9 cellular contexts compared by ENCODE assay signal in genomic region chr17:1725642-1726511, GRCh38. TPM values are rescaled to one million over a fixed set of nuclear protein-coding genes. Genes with fewer than 3 reads are reported as not detected.
A peak's percentile ranks its signal among the peaks of the same experiment; 100 is the strongest.
DNase-seq lines count a peak whose midpoint lies in the region; ATAC-seq and TF ChIP-seq lines count a peak whose summit lies in the region.
"Had no signal": no experiment of that assay in that cellular context is flagged by ENCODE, and none has a peak within 500 bp of the region (broad histone marks: within the 10 kb centered on the region; RNA-seq: fewer than 3 reads in every experiment).

No MANE protein-coding gene starts in this region.

- intact Hi-C loops in A673 (cut with micrococcal nuclease; ENCODE audit: unreplicated experiment), result no loop called here
- intact Hi-C loops in breast epithelium (cut with DNase I; ENCODE audit: low total_unique reads), result no loop called here

- H3K27me3 ChIP-seq in A673 (replicated peaks; ENCODE audit: insufficient read depth, low read depth, low read length, poor library complexity), result no peaks in the 10 kb centered on the region
- H3K27me3 ChIP-seq in breast epithelium, result no peaks in the 10 kb centered on the region
- H3K27me3 ChIP-seq: uterus had no signal

- TSS peak; percentile 34 for BruUV-seq in A673 (replicated peaks; lab: Mats Ljungman, UMichigan)

- H3K27ac Mint-ChIP-seq in HFFc6 (no peak overlapping the region), naive B cell (peak overlapping the region in 5 of 6 donors; percentile 30 to 91 (median 78))

- H3K36me3 ChIP-seq in A673 (ENCODE audit: insufficient read depth, low read length, poor library complexity, severe bottlenecking) (no peaks in the 10 kb centered on the region), breast epithelium (no peaks in the 10 kb centered on the region)
- H3K36me3 ChIP-seq: uterus had no signal

- no peak overlapping the region for H3K27ac ChIP-seq in A673 (ENCODE audit: low read depth, low read length, poor library complexity, severe bottlenecking)
- H3K27ac ChIP-seq in breast epithelium, result peak overlapping the region; percentile 80 to 92

- H3K9me3 Mint-ChIP-seq in HFFc6 (no peaks in the 10 kb centered on the region), naive B cell (no peaks in the 10 kb centered on the region)

- H3K4me3 ChIP-seq in A673 (ENCODE audit: low read depth, low read length, poor library complexity, severe bottlenecking) (no peak overlapping the region), breast epithelium (peak overlapping the region; percentile 66 to 87 (median 82))

- DNase-seq in A673 (ENCODE audit: low spot score) (no peak), HFFc6 (no peak), breast epithelium (ENCODE audit: low spot score in 2 of 2) (no peak), naive B cell (no peak), COLO668 (lab: John Stamatoyannopoulos, UW; ENCODE audit: unreplicated experiment) (no peak), HuH-7 (ENCODE audit: low spot score) (no peak), NCI-H2227 treated with DMSO at 0.1 percent for 48 hours (lab: John Stamatoyannopoulos, UW) (no peak)
- no peak for DNase-seq in stimulated activated CD4-positive, alpha-beta T cell treated with anti-CD3 and anti-CD28 coated beads, Interleukin-4, amount 100 ng/mL, for 1 hour

- ATAC-seq in naive B cell (ENCODE audit: low read depth in 2 of 2), result no peak

- H3K4me1 Mint-ChIP-seq in HFFc6 (ENCODE audit: low read depth) (peaks cover 20% of the 10 kb centered on the region), naive B cell (peaks cover 33 to 39% (median 34%) of the 10 kb centered on the region in 3 donors)

- H3K27me3 Mint-ChIP-seq in HFFc6 (ENCODE audit: insufficient read depth) (peaks cover 1% of the 10 kb centered on the region), naive B cell (no peaks in the 10 kb centered on the region)

- POLR2A ChIA-PET in A673 (lab: Charles Lee; ENCODE audit: low non-redundant PET), result no interaction called here

- CTCF ChIA-PET in A673 (lab: Charles Lee), result no interaction called here

- H3K4me1 ChIP-seq in A673 (ENCODE audit: insufficient read depth, low read length, poor library complexity, severe bottlenecking), result peaks cover 3% of the 10 kb centered on the region
- peaks cover 0 to 6% of the 10 kb centered on the region in 2 donors for H3K4me1 ChIP-seq in breast epithelium

- H3K4me3 Mint-ChIP-seq in HFFc6 (peak overlapping the region; percentile 72), naive B cell (peak overlapping the region; percentile 76 to 92 (median 82))

- no peak for TF ChIP-seq POLR2A in breast epithelium (IDR thresholded peaks at IDR 0.05)

- H3K9me3 ChIP-seq in A673 (ENCODE audit: low read depth, low read length, poor library complexity, severe bottlenecking) (no peaks in the 10 kb centered on the region), breast epithelium (no peaks in the 10 kb centered on the region)
- H3K9me3 ChIP-seq: uterus had no signal

- TF ChIP-seq CTCF in A673 (conservative IDR thresholded peaks at IDR 0.05; ENCODE audit: low read depth, low read length) (no peak), HFFc6 (IDR thresholded peaks at IDR 0.05) (no peak), breast epithelium (IDR thresholded peaks at IDR 0.05) (no peak)

- H3K36me3 Mint-ChIP-seq in HFFc6 (ENCODE audit: low read depth) (peaks cover 10% of the 10 kb centered on the region), naive B cell (peaks cover 0 to 11% of the 10 kb centered on the region in 2 donors)

RNA-seq across cellular contexts. Expression of gene WDR81, which starts 1.4 kb away (rescaled TPM):
- total RNA-seq in A673 (2021), result 18.6 and 19.4 TPM in 2 replicates
- 10 to 100 TPM; 12.5 to 18.1 (median 13.2) TPM for total RNA-seq in HFFc6 (2021; fragmentation: NEBNext Ultra II Directional; extraction: Animal tissue kit (Norgen Biotek cat#: 25700))
- 10 to 100 TPM; 36.6 to 52.6 (median 41.6) TPM for total RNA-seq in breast epithelium
- 10 to 100 TPM in 3 of 6 donors, 1 to 10 TPM in 3; 2.1 to 19.1 (median 9.9) TPM for polyA plus RNA-seq in naive B cell (ENCODE audit: low read depth in 6 of 6)

RNA-seq across cellular contexts. Expression of gene TLCD2, which starts 15.7 kb away (rescaled TPM):
- total RNA-seq in A673 (2021) (2.1 and 4.2 TPM in 2 replicates), breast epithelium (10 to 100 TPM in 1 of 3 donors, 1 to 10 TPM in 2; 3.7 to 10.9 (median 6.9) TPM)
- total RNA-seq in HFFc6 (2021; fragmentation: NEBNext Ultra II Directional; extraction: Animal tissue kit (Norgen Biotek cat#: 25700)), result 1 to 10 TPM; 2.7 to 3.8 (median 3.2) TPM
- not detected for polyA plus RNA-seq in naive B cell (ENCODE audit: low read depth in 6 of 6)

RNA-seq across cellular contexts. Expression of gene SERPINF2, which starts 16.8 kb away (rescaled TPM):
- 0.28 and 0.37 TPM in 2 replicates for total RNA-seq in A673 (2021)
- not detected for total RNA-seq in HFFc6 (2021; fragmentation: NEBNext Ultra II Directional; extraction: Animal tissue kit (Norgen Biotek cat#: 25700))
- total RNA-seq in breast epithelium, result 10 to 100 TPM; 18.4 to 30.1 (median 21.3) TPM
- polyA plus RNA-seq in naive B cell (ENCODE audit: low read depth in 6 of 6), result under 1 TPM in 3 of 6 donors, not detected in 3; 0.25 to 0.59 (median 0.40) TPM

RNA-seq across cellular contexts. Expression of gene SERPINF1, which starts 36.0 kb away (rescaled TPM):
- total RNA-seq in A673 (2021), result 47.8 and 91.0 TPM in 2 replicates
- total RNA-seq in HFFc6 (2021; fragmentation: NEBNext Ultra II Directional; extraction: Animal tissue kit (Norgen Biotek cat#: 25700)), result 10 to 100 TPM; 12.0 to 46.8 (median 13.2) TPM
- 1,000 to 10,000 TPM in 1 of 3 donors, 100 to 1,000 TPM in 2; 427 to 3,050 (median 615) TPM for total RNA-seq in breast epithelium
- polyA plus RNA-seq in naive B cell (ENCODE audit: low read depth in 6 of 6), result 10 to 100 TPM in 1 of 6 donors, 1 to 10 TPM in 5; 1.3 to 15.3 (median 5.4) TPM

RNA-seq across cellular contexts. Expression of gene PRPF8, which starts 41.2 kb away (rescaled TPM):
- total RNA-seq in A673 (2021) (439 and 450 TPM in 2 replicates), breast epithelium (100 to 1,000 TPM; 173 to 183 (median 176) TPM)
- 100 to 1,000 TPM; 224 to 285 (median 248) TPM for total RNA-seq in HFFc6 (2021; fragmentation: NEBNext Ultra II Directional; extraction: Animal tissue kit (Norgen Biotek cat#: 25700))
- polyA plus RNA-seq in naive B cell (ENCODE audit: low read depth in 6 of 6), result 100 to 1,000 TPM in 5 of 6 donors, 10 to 100 TPM in 1; 54.2 to 184 (median 139) TPM

Comparison
In these comparisons a context has a peak if more than half of its experiments do, and no peak if none do; other contexts are left out.
1. RNA of gene SERPINF2, which starts 16.8 kb away (total RNA-seq): 18.4 to 30.1 TPM in breast epithelium; 0.28 to 0.37 TPM in A673 and not detected in HFFc6; every median in the first group is over 10 times any median in the second.